In the genomic region with DNA sequence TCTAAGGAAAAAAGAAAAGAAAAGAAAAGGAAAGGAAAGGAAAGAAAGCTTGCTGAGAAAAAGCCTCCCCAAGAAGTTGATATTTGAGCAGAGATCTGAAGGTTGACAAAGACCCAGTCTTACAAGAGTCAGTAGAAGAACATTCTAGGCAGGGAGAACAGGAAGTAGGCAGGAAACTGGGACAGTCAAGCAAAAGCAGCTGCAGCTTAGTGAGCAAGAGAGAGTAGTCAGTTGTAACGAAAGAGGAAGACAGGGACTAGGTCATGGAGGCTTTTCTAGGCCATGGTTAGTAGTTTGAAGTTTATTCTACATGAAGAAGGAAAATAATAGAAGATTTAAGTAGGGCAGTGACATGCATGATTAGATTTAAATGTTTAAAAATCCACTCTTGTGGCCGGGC, we compare ENCODE assay signal across 16 cellular contexts. TPM values are rescaled to one million over a fixed set of nuclear protein-coding genes. Genes with fewer than 3 reads are reported as not detected.
DNase-seq lines count a peak whose midpoint lies in the region; ATAC-seq, FAIRE-seq and TF ChIP-seq lines count a peak whose summit lies in the region.
"Had no signal": no experiment of that assay in that cellular context is flagged by ENCODE, and none has a peak within 500 bp of the region (broad histone marks: within the 10 kb centered on the region; RNA-seq: fewer than 3 reads in every experiment).

No MANE protein-coding gene starts in this region.

- peak; percentile 85 for FAIRE-seq in endothelial cell of umbilical vein (lab: Jason Lieb, UNC)

- peak overlapping the region in 6 of 7 donors; percentile 3 to 69 (median 44) for H3K27ac Mint-ChIP-seq in CD14-positive monocyte
- peak overlapping the region; percentile 82 for H3K27ac Mint-ChIP-seq in T-helper 1 cell treated with Interleukin-12 subunit alpha and Interleukin-12 subunit beta and Interleukin-4 antibody, amounts not matched to agents 30 μg/mL and 1 μg/mL, for 36 hours

- POLR2A ChIA-PET in endothelial cell of umbilical vein (lab: Charles Lee), result no interaction called here

- H3K4me3 ChIP-seq in endothelial cell of umbilical vein (replicated peaks in 1 of 3; ENCODE audit: insufficient read depth in 1 of 3, low read depth in 1 of 3, low read length in 3 of 3) (no peak overlapping the region), aorta (ENCODE audit: low read length in 2 of 2) (no peak overlapping the region)

- peaks cover 27% of the 10 kb centered on the region for H3K4me1 ChIP-seq in endothelial cell of umbilical vein (ENCODE audit: control insufficient read depth, extremely low read depth, insufficient read depth, low read length)
- no peaks in the 10 kb centered on the region for H3K4me1 ChIP-seq in aorta (ENCODE audit: control insufficient read depth in 1 of 2, insufficient read depth in 2 of 2, low read length in 2 of 2)
- H3K4me1 ChIP-seq: foreskin keratinocyte had no signal

- ATAC-seq in aorta (ENCODE audit: low FRiP score) (no peak), GM19035 (IDR thresholded peaks at IDR 0.05; ENCODE audit: unreplicated experiment) (no peak), HG02571 (IDR thresholded peaks at IDR 0.05; ENCODE audit: unreplicated experiment) (no peak)
- ATAC-seq: foreskin keratinocyte, left cardiac atrium had no signal

- peaks cover 0 to 2% (median 0%) of the 10 kb centered on the region in 7 donors for H3K9me3 Mint-ChIP-seq in CD14-positive monocyte
- no peaks in the 10 kb centered on the region for H3K9me3 Mint-ChIP-seq in T-helper 1 cell treated with Interleukin-12 subunit alpha and Interleukin-12 subunit beta and Interleukin-4 antibody, amounts not matched to agents 30 μg/mL and 1 μg/mL, for 36 hours

- H3K27me3 Mint-ChIP-seq in CD14-positive monocyte (ENCODE audit: low read depth in 3 of 3), result peaks cover 0 to 2% (median 1%) of the 10 kb centered on the region in 3 donors
- H3K27me3 Mint-ChIP-seq in T-helper 1 cell treated with Interleukin-12 subunit alpha and Interleukin-12 subunit beta and Interleukin-4 antibody, amounts not matched to agents 30 μg/mL and 1 μg/mL, for 36 hours (ENCODE audit: low read depth), result no peaks in the 10 kb centered on the region

- dilution Hi-C loops in endothelial cell of umbilical vein (cut with MboI; ENCODE audit: extremely low pct_ligation_motif_present, low sequenced_read_pairs), result no loop called here

- H3K4me1 Mint-ChIP-seq in CD14-positive monocyte, result peaks cover 37% of the 10 kb centered on the region
- peaks cover 35% of the 10 kb centered on the region for H3K4me1 Mint-ChIP-seq in T-helper 1 cell treated with Interleukin-12 subunit alpha and Interleukin-12 subunit beta and Interleukin-4 antibody, amounts not matched to agents 30 μg/mL and 1 μg/mL, for 36 hours (ENCODE audit: low read depth)

- peak overlapping the region; percentile 12 for H2AFZ ChIP-seq in endothelial cell of umbilical vein (ENCODE audit: low read depth, low read length)

- no peak overlapping the region for H3K9ac ChIP-seq in endothelial cell of umbilical vein (replicated peaks; ENCODE audit: extremely low read depth, insufficient read depth, low read length)

- H3K27me3 ChIP-seq in endothelial cell of umbilical vein (ENCODE audit: control insufficient read depth in 2 of 2, insufficient read depth in 2 of 2, low read length in 2 of 2) (no peaks in the 10 kb centered on the region), aorta (ENCODE audit: control insufficient read depth in 1 of 2, insufficient read depth in 2 of 2, low read length in 1 of 2) (no peaks in the 10 kb centered on the region)
- H3K27me3 ChIP-seq: foreskin keratinocyte had no signal

- TF ChIP-seq POLR2A in endothelial cell of umbilical vein (IDR thresholded peaks at IDR 0.05; ENCODE audit: low read depth, low read length), result no peak

- no peaks in the 10 kb centered on the region for H3K36me3 ChIP-seq in endothelial cell of umbilical vein (ENCODE audit: control insufficient read depth in 2 of 2, extremely low read depth in 1 of 2, insufficient read depth in 2 of 2, low read length in 2 of 2)
- no peaks in the 10 kb centered on the region for H3K36me3 ChIP-seq in aorta (ENCODE audit: control insufficient read depth in 1 of 2, insufficient read depth in 2 of 2, low read length in 1 of 2)

- DNase-seq in CD14-positive monocyte (ENCODE audit: low spot score) (no peak), HT1080 (ENCODE audit: low read depth) (peak; percentile 26), endothelial cell of umbilical vein (ENCODE audit: low read depth, low spot score) (peak; percentile 41), aorta (no peak), AG20443 (ENCODE audit: low spot score) (no peak)
- DNase-seq: COR-L47, cortex of kidney, foreskin keratinocyte, IMR-90, left cardiac atrium had no signal

- TF ChIP-seq CTCF in CD14-positive monocyte (IDR thresholded peaks at IDR 0.05) (no peak), endothelial cell of umbilical vein (IDR thresholded peaks at IDR 0.05; ENCODE audit: extremely low read depth in 1 of 2, insufficient read depth in 1 of 2, low read depth in 1 of 2, low read length in 2 of 2) (no peak)

- no peaks in the 10 kb centered on the region for H3K9me3 ChIP-seq in endothelial cell of umbilical vein (replicated peaks; ENCODE audit: control insufficient read depth, insufficient read depth, low read length)
- no peaks in the 10 kb centered on the region for H3K9me3 ChIP-seq in aorta (ENCODE audit: control insufficient read depth, low read length)

- no peak overlapping the region for H3K4me2 ChIP-seq in endothelial cell of umbilical vein (ENCODE audit: insufficient read depth, low read length)

- CTCF ChIA-PET in endothelial cell of umbilical vein (lab: Charles Lee), result interaction anchor here (1.0 kb wide), 3 partner anchors 12 to 118 kb away, joined by 3 to 5 read pairs (median 3); no protein-coding TSS in a partner anchor

- 81% methylated on average over 2 of the region's 2 CpGs for WGBS in aorta, 2 donors

- no peaks in the 10 kb centered on the region for H4K20me1 ChIP-seq in endothelial cell of umbilical vein (replicated peaks; ENCODE audit: control insufficient read depth, extremely low read depth, insufficient read depth, low read length)

- H3K27ac ChIP-seq in endothelial cell of umbilical vein (ENCODE audit: insufficient read depth, low read depth, low read length) (no peak overlapping the region), aorta (ENCODE audit: low read depth in 1 of 2, low read length in 2 of 2) (no peak overlapping the region)
- H3K27ac ChIP-seq: foreskin keratinocyte, RWPE1 had no signal

- no peaks in the 10 kb centered on the region for H3K36me3 Mint-ChIP-seq in CD14-positive monocyte
- peaks cover 2% of the 10 kb centered on the region for H3K36me3 Mint-ChIP-seq in T-helper 1 cell treated with Interleukin-12 subunit alpha and Interleukin-12 subunit beta and Interleukin-4 antibody, amounts not matched to agents 30 μg/mL and 1 μg/mL, for 36 hours (ENCODE audit: low read depth)
- H3K36me3 Mint-ChIP-seq: activated naive CD4-positive, alpha-beta T cell treated with anti-CD3 and anti-CD28 coated beads, Interleukin-2, amount 50 U/mL, for 72 hours had no signal

- peak overlapping the region in 1 of 2 donors; percentile 1 for H3K4me3 Mint-ChIP-seq in CD14-positive monocyte
- peak overlapping the region; percentile 12 for H3K4me3 Mint-ChIP-seq in T-helper 1 cell treated with Interleukin-12 subunit alpha and Interleukin-12 subunit beta and Interleukin-4 antibody, amounts not matched to agents 30 μg/mL and 1 μg/mL, for 36 hours

- intact Hi-C loops in CD14-positive monocyte (cut with micrococcal nuclease) (no loop called here), endothelial cell of umbilical vein (cut with micrococcal nuclease) (no loop called here), aorta (cut with DNase I) (no loop called here)

- H3K9me1 ChIP-seq in endothelial cell of umbilical vein (replicated peaks; ENCODE audit: control insufficient read depth, extremely low read depth, insufficient read depth, low read length), result no peaks in the 10 kb centered on the region

- no TSS peak for BruUV-seq in endothelial cell of umbilical vein (replicated peaks; lab: Mats Ljungman, UMichigan)

- no peaks in the 10 kb centered on the region for H3K79me2 ChIP-seq in endothelial cell of umbilical vein (ENCODE audit: control insufficient read depth, insufficient read depth, low read length)

TF ChIP-seq in endothelial cell of umbilical vein, 7 proteins besides CTCF, POLR2A, EP300 and RAD21 (continues in another document):
- TF ChIP-seq, protein P1, sequence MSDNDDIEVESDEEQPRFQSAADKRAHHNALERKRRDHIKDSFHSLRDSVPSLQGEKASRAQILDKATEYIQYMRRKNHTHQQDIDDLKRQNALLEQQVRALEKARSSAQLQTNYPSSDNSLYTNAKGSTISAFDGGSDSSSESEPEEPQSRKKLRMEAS (IDR thresholded peaks at IDR 0.05; ENCODE audit: insufficient read depth, insufficient read length), result no peak

RNA-seq across cellular contexts. Expression of a gene that starts 31.8 kb away (rescaled TPM):
- polyA plus RNA-seq in CD14-positive monocyte (10 to 100 TPM in 1 of 2 donors, 1 to 10 TPM in 1; 5.7 to 10.6 TPM), endothelial cell of umbilical vein (5.1 and 5.7 TPM in 2 replicates), aorta (1 to 10 TPM in 1 of 2 donors, under 1 TPM in 1; 0.18 to 1.3 TPM)
- not detected in 2 replicates for total RNA-seq in HT1080 (2014; rRNA removed; shearing (Covaris generic))
- polyA plus RNA-seq in HT1080 (2015; cell fraction: cytosol; rRNA removed), result 0.02 TPM in 1 of 2 replicates, not detected in the other
- 0.04 TPM in 1 of 2 replicates, not detected in the other for polyA plus RNA-seq in HT1080 (2015; cell fraction: nucleus; rRNA removed)
- total RNA-seq in endothelial cell of umbilical vein (12.6 and 14.8 TPM in 2 replicates), aorta (1 to 10 TPM; 4.6 to 6.8 TPM)
- 4.4 and 4.6 TPM in 2 replicates for polyA plus RNA-seq in endothelial cell of umbilical vein (2011; cell fraction: cytosol; rRNA removed)
- 18.4 and 21.2 TPM in 2 replicates for polyA plus RNA-seq in endothelial cell of umbilical vein (2011; cell fraction: nucleus; rRNA removed)
- 8.2 TPM in 2 replicates for polyA plus RNA-seq in endothelial cell of umbilical vein (2012)
- 14.7 and 14.8 TPM in 2 replicates for polyA minus RNA-seq in endothelial cell of umbilical vein
- polyA minus RNA-seq in endothelial cell of umbilical vein (2011; cell fraction: cytosol; rRNA and poly(A)+ RNA removed), result not detected
- 12.9 and 18.1 TPM in 2 replicates for polyA minus RNA-seq in endothelial cell of umbilical vein (2011; cell fraction: nucleus; rRNA and poly(A)+ RNA removed)
- total RNA-seq: IMR-90, osteocyte had no signal
- polyA plus RNA-seq: IMR-90 had no signal

RNA-seq across cellular contexts. Expression of a gene that starts 48.1 kb away (rescaled TPM):
- 10 to 100 TPM; 24.1 to 31.4 TPM for polyA plus RNA-seq in CD14-positive monocyte
- total RNA-seq in HT1080 (2014; rRNA removed; shearing (Covaris generic)), result 12.2 and 16.7 TPM in 2 replicates
- 16.8 and 24.8 TPM in 2 replicates for polyA plus RNA-seq in HT1080 (2015; cell fraction: cytosol; rRNA removed)
- polyA plus RNA-seq in HT1080 (2015; cell fraction: nucleus; rRNA removed), result 33.7 and 45.5 TPM in 2 replicates
- total RNA-seq in endothelial cell of umbilical vein, result 45.8 and 46.2 TPM in 2 replicates
- 14.0 and 18.0 TPM in 2 replicates for polyA plus RNA-seq in endothelial cell of umbilical vein
- polyA plus RNA-seq in endothelial cell of umbilical vein (2011; cell fraction: cytosol; rRNA removed), result 12.6 and 15.0 TPM in 2 replicates
- polyA plus RNA-seq in endothelial cell of umbilical vein (2011; cell fraction: nucleus; rRNA removed), result 31.7 and 34.0 TPM in 2 replicates
- polyA plus RNA-seq in endothelial cell of umbilical vein (2012), result 14.0 and 17.5 TPM in 2 replicates
- 84.7 and 88.3 TPM in 2 replicates for polyA minus RNA-seq in endothelial cell of umbilical vein
- polyA minus RNA-seq in endothelial cell of umbilical vein (2011; cell fraction: cytosol; rRNA and poly(A)+ RNA removed), result 33.1 TPM
- 64.9 and 78.2 TPM in 2 replicates for polyA minus RNA-seq in endothelial cell of umbilical vein (2011; cell fraction: nucleus; rRNA and poly(A)+ RNA removed)
- 10 to 100 TPM; 33.7 to 62.6 TPM for total RNA-seq in aorta
- polyA plus RNA-seq in aorta, result 10 to 100 TPM; 10.8 to 14.1 TPM

Comparison
In these comparisons a context has a peak if more than half of its experiments do, and no peak if none do; other contexts are left out.
1. DNase-seq: peak in HT1080 (single experiment) and endothelial cell of umbilical vein (single experiment); none in CD14-positive monocyte (single experiment), aorta (0 of 2) and AG20443 (single experiment).